1 cellular context compared by ENCODE assay signal in genomic region chr17:4935650-4936049, GRCh38.
TF ChIP-seq lines count a peak whose summit lies in the region.

No MANE protein-coding gene starts in this region.

TF ChIP-seq in HepG2, 621 proteins besides CTCF, POLR2A, EP300 and RAD21:
- TF ChIP-seq RFXAP (CRISPR knock-in tag; IDR thresholded peaks at IDR 0.05; ENCODE audit: borderline replicate concordance) (no peak), AGO2 (optimal IDR thresholded peaks at IDR 0.05; ENCODE audit: low read depth, low read length) (peak; percentile 55), RXRB (CRISPR knock-in tag; IDR thresholded peaks at IDR 0.05; ENCODE audit: borderline replicate concordance) (no peak), ZNF737 (CRISPR knock-in tag; IDR thresholded peaks at IDR 0.05; ENCODE audit: borderline replicate concordance) (no peak), HIVEP1 (CRISPR knock-in tag; IDR thresholded peaks at IDR 0.05) (no peak), ONECUT2 (CRISPR knock-in tag; IDR thresholded peaks at IDR 0.05) (no peak), ZNF83 (CRISPR knock-in tag; IDR thresholded peaks at IDR 0.05; ENCODE audit: borderline replicate concordance) (no peak), ZNF160 (CRISPR knock-in tag; IDR thresholded peaks at IDR 0.05) (no peak), ZNF256 (CRISPR knock-in tag; conservative IDR thresholded peaks at IDR 0.05) (no peak), ZMYM2 (CRISPR knock-in tag; IDR thresholded peaks at IDR 0.05) (no peak), ZNF333 (CRISPR knock-in tag; IDR thresholded peaks at IDR 0.05; ENCODE audit: borderline replicate concordance) (no peak), ZNF558 (CRISPR knock-in tag; IDR thresholded peaks at IDR 0.05; ENCODE audit: borderline replicate concordance) (no peak), POLR2G (IDR thresholded peaks at IDR 0.05; ENCODE audit: low read depth, low read length) (peak; percentile 47; the same call in 1 of the 2 replicates), ZNF644 (CRISPR knock-in tag; IDR thresholded peaks at IDR 0.05; ENCODE audit: low read depth) (no peak), BRF2 (CRISPR knock-in tag; IDR thresholded peaks at IDR 0.05) (no peak)
- TF ChIP-seq, protein P1, sequence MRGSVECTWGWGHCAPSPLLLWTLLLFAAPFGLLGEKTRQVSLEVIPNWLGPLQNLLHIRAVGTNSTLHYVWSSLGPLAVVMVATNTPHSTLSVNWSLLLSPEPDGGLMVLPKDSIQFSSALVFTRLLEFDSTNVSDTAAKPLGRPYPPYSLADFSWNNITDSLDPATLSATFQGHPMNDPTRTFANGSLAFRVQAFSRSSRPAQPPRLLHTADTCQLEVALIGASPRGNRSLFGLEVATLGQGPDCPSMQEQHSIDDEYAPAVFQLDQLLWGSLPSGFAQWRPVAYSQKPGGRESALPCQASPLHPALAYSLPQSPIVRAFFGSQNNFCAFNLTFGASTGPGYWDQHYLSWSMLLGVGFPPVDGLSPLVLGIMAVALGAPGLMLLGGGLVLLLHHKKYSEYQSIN (CRISPR knock-in tag; IDR thresholded peaks at IDR 0.05; ENCODE audit: borderline replicate concordance), result no peak
